26 cellular contexts compared by ENCODE assay signal in genomic region chr2:160828076-160828475, GRCh38.
"Had no signal": no experiment of that assay in that cellular context is flagged by ENCODE, and none has a peak within 500 bp of the region (broad histone marks: within the 10 kb centered on the region; RNA-seq: fewer than 3 reads in every experiment).

No MANE protein-coding gene starts in this region.

- H3K4me3 Mint-ChIP-seq: IgD-negative memory B cell; T-cell; T-helper 1 cell treated with Interleukin-12 subunit alpha and Interleukin-12 subunit beta and Interleukin-4 antibody, amounts not matched to agents 30 μg/mL and 1 μg/mL, for 36 hours had no signal

- DNase-seq: Kasumi-1, MV-4-11, NCI-H1048, NCI-H1105, NCI-H1417 treated with DMSO at 0.1 percent for 48 hours, NCI-H146, NCI-H1694 treated with DMSO at 0.1 percent for 48 hours, NCI-H1930, NCI-H2081, NCI-H2107, NCI-H2227 treated with DMSO at 0.1 percent for 48 hours, NCI-H524, NCI-H526 treated with DMSO at 0.1 percent for 48 hours, NCI-H748 treated with DMSO at 0.1 percent for 48 hours, Right ventricle myocardium superior, RPMI8226, SK-N-SH, SW 1271, T-cell had no signal

- H3K27ac ChIP-seq: HL-60, KMS-11 had no signal

- H3K9ac ChIP-seq: KMS-11, SK-N-SH had no signal

- H3K27ac Mint-ChIP-seq: IgD-negative memory B cell; T-cell; T-helper 1 cell treated with Interleukin-12 subunit alpha and Interleukin-12 subunit beta and Interleukin-4 antibody, amounts not matched to agents 30 μg/mL and 1 μg/mL, for 36 hours had no signal

- H3K4me1 Mint-ChIP-seq: IgD-negative memory B cell had no signal

- FAIRE-seq: HTR-8/SVneo, K562, RCC 7860 had no signal

- ATAC-seq: K562, T-cell had no signal

- H3K4me2 ChIP-seq: KMS-11, SK-N-SH had no signal

- H3K27me3 Mint-ChIP-seq: IgD-negative memory B cell had no signal

- H3K4me3 ChIP-seq: K562 had no signal
